8 cellular contexts compared by ENCODE assay signal in the genomic region with DNA sequence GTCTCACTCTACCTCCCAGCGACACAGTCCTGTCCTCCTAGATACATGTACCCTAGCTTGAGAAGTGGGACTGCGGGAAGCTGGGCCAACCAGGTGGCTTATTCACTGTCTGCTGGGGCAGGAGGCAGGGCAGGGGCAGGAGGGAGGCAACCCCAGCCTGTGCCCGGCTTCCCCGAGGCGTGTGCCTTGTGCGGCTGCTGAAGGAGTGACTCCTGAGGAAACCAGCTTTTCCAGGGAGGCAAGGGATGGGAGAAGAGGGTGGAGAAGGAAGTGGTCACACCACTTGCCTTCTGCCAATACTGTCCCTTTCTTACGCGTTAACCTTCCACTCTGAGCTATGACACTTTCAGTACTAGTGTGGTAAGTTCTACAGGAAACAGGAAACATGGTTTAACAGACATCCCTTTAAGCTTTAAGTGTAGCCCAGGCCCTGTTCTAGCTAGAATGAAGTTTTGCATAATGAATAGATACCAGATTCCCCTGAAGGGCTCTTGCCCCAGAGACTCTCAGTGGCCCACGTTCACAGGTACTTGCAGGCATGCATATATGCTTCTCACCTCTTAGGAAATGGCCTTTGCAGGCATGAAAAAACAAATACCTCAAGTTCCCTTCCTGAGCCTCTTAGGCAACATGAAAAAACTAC. TPM values are rescaled to one million over a fixed set of nuclear protein-coding genes. Genes with fewer than 3 reads are reported as not detected.
DNase-seq lines count a peak whose midpoint lies in the region; ATAC-seq and TF ChIP-seq lines count a peak whose summit lies in the region.

No MANE protein-coding gene starts in this region.

- H3K9me3 ChIP-seq in MM.1S (replicated peaks; ENCODE audit: insufficient read depth, low read length) (no peaks in the 10 kb centered on the region), heart left ventricle (no peaks in the 10 kb centered on the region)

- H3K4me3 ChIP-seq in MM.1S (ENCODE audit: low read length) (peak overlapping the region; percentile 31; the same call in 1 of the 2 replicates), heart left ventricle (peak overlapping the region in 1 of 12 donors; percentile 16)

- 51 to 81% (median 60%) methylated on average over 9 of the region's 9 CpGs for WGBS in heart left ventricle, 4 donors

- no peaks in the 10 kb centered on the region for H3K79me2 ChIP-seq in MM.1S (ENCODE audit: low read length)

- intact Hi-C loops in heart left ventricle (cut with DNase I), result loop anchor here in 2 of 10 donors (5.0 kb wide), 1 partner anchor 41 kb away; a partner anchor contains a TSS

- DNase-seq in GM13976 (ENCODE audit: low spot score) (peak; percentile 85), MM.1S (peak; percentile 94), heart left ventricle (no peak), hippocampal formation (lab: John Stamatoyannopoulos, UW) (no peak), DMS 273 treated with DMSO at 0.1 percent for 48 hours (lab: John Stamatoyannopoulos, UW) (no peak)
- peak; percentile 42 to 52 for DNase-seq in activated CD4-positive, alpha-beta T cell treated with anti-CD3 and anti-CD28 coated beads, Interleukin-2, amount 50 U/mL, for 48 hours
- peak; percentile 46 for DNase-seq in stimulated activated CD4-positive, alpha-beta T cell treated with anti-CD3 and anti-CD28 coated beads, Interleukin-1b, Interleukin-23, amount 100 ng/mL, for 48 hours

- TF ChIP-seq POLR2A in heart left ventricle (IDR thresholded peaks at IDR 0.05), result no peak

- H3K4me2 ChIP-seq in MM.1S (ENCODE audit: low read depth, low read length), result peak overlapping the region; percentile 91

- peak overlapping the region; percentile 53 for H3K9ac ChIP-seq in MM.1S (ENCODE audit: low read length)

- peaks cover 18% of the 10 kb centered on the region for H3K4me1 ChIP-seq in MM.1S (ENCODE audit: low read length)
- peaks cover 0 to 66% (median 40%) of the 10 kb centered on the region in 12 donors for H3K4me1 ChIP-seq in heart left ventricle

- peaks cover 13% of the 10 kb centered on the region for H3F3A ChIP-seq in MM.1S (ENCODE audit: insufficient read depth, low read length)

- TF ChIP-seq CTCF in GM13976 (IDR thresholded peaks at IDR 0.05; ENCODE audit: borderline replicate concordance, control extremely low read depth, extremely low read depth, insufficient read depth, missing control alignments) (no peak), MM.1S (IDR thresholded peaks at IDR 0.05; ENCODE audit: low read length) (no peak), heart left ventricle (IDR thresholded peaks at IDR 0.05) (no peak)

- no peaks in the 10 kb centered on the region for H3K9me2 ChIP-seq in MM.1S (replicated peaks; ENCODE audit: insufficient read depth, low read length)

- H3K36me3 ChIP-seq in MM.1S (replicated peaks; ENCODE audit: insufficient read depth, low read length), result no peaks in the 10 kb centered on the region
- no peaks in the 10 kb centered on the region for H3K36me3 ChIP-seq in heart left ventricle

- H2AFZ ChIP-seq in MM.1S (ENCODE audit: low read length), result peak overlapping the region; percentile 66

- H3K27ac ChIP-seq in MM.1S (ENCODE audit: low read length) (peak overlapping the region; percentile 90), heart left ventricle (peak overlapping the region; percentile 52 to 87 (median 72))

- no peaks in the 10 kb centered on the region for H4K20me1 ChIP-seq in MM.1S (ENCODE audit: insufficient read depth, low read length)

- in situ Hi-C loops in GM13976 (cut with MboI; ENCODE audit: low sequenced_read_pairs, unreplicated experiment), result loop anchor here (25.0 kb wide), 1 partner anchor 391 kb away; no protein-coding TSS in a partner anchor

- H3K27me3 ChIP-seq in MM.1S (replicated peaks; ENCODE audit: insufficient read depth, low read length) (no peaks in the 10 kb centered on the region), heart left ventricle (no peaks in the 10 kb centered on the region)

- ATAC-seq in GM21825 (IDR thresholded peaks at IDR 0.05; ENCODE audit: unreplicated experiment), result peak; percentile 94
- ATAC-seq in heart left ventricle, result peak; percentile 32 to 73 (median 60)

RNA-seq across cellular contexts. Expression of a gene that starts 40.6 kb away (rescaled TPM):
- total RNA-seq in heart left ventricle, result 10 to 100 TPM; 71.7 to 99.8 (median 78.5) TPM
- 10 to 100 TPM; 70.6 to 93.4 TPM for polyA plus RNA-seq in heart left ventricle

Comparison
In these comparisons a context has a peak if more than half of its experiments do, and no peak if none do; other contexts are left out.
1. DNase-seq: peak in GM13976 (single experiment), MM.1S (single experiment), activated CD4-positive, alpha-beta T cell treated with anti-CD3 and anti-CD28 coated beads, Interleukin-2, amount 50 U/mL, for 48 hours (2 of 2) and stimulated activated CD4-positive, alpha-beta T cell treated with anti-CD3 and anti-CD28 coated beads, Interleukin-1b, Interleukin-23, amount 100 ng/mL, for 48 hours (single experiment); none in heart left ventricle (0 of 5), hippocampal formation (0 of 2) and DMS 273 treated with DMSO at 0.1 percent for 48 hours (single experiment).